In the genomic region with DNA sequence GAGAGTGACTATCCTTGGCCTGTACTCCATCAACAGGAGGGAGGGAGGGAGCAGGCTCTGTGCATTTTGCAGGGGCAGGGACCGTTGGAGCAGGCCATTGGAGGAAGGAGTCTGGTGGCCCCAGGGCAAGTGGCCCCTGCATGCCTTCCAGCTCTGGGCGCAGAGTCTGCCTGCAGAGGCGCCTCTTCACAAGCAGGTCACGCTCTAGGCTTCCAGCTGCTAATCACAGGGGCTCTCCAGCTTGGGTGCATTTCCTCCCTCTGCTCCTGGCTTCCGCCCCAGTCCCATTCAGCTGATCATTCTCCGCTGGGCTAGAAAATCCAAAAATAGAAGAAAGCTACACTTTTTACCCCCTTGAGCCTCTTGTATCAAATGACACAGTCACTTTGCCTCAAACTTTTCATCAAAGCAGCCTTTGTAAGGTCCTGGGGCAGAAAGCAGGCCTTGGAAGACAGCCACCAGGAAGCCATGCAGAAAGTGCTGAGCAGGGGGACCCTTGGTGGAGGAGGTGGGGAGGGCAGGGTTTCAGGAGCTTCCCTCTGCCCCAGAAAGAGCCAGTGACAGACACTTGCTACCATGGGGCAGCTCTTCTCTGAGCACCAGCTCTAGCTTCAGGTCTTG, we compare ENCODE assay signal across 8 cellular contexts. TPM values are rescaled to one million over a fixed set of nuclear protein-coding genes. Genes with fewer than 3 reads are reported as not detected.
A peak's percentile ranks its signal among the peaks of the same experiment; 100 is the strongest.
DNase-seq lines count a peak whose midpoint lies in the region; ATAC-seq, FAIRE-seq and TF ChIP-seq lines count a peak whose summit lies in the region.

No MANE protein-coding gene starts in this region.

- CTCF ChIA-PET in CD4-positive, alpha-beta T cell (lab: Charles Lee) = no interaction called here
- CTCF ChIA-PET in GM12878 (lab: Yijun Ruan, JAX) = interaction anchor here (0.9 to 3.4 kb wide), 22 partner anchors 13 to 428 kb away, joined by 3 to 19 read pairs (median 4); no protein-coding TSS in a partner anchor
- CTCF ChIA-PET in CD8-positive, alpha-beta T cell (lab: Charles Lee) = interaction anchor here (1.0 to 2.1 kb wide), 3 partner anchors 54 to 159 kb away, joined by 3 to 5 read pairs (median 3); no protein-coding TSS in a partner anchor

- H3K27me3 Mint-ChIP-seq in CD4-positive, alpha-beta T cell = no peaks in the 10 kb centered on the region
- H3K27me3 Mint-ChIP-seq in memory B cell = no peaks in the 10 kb centered on the region
- no peaks in the 10 kb centered on the region for H3K27me3 Mint-ChIP-seq in CD8-positive, alpha-beta T cell (ENCODE audit: low read depth)

- intact Hi-C loops in CD4-positive, alpha-beta T cell (cut with DNase I, micrococcal nuclease) = no loop called here
- intact Hi-C loops in GM12878 (cut with micrococcal nuclease; ENCODE audit: unreplicated experiment) = no loop called here
- intact Hi-C loops in CD8-positive, alpha-beta T cell (cut with DNase I, micrococcal nuclease) = no loop called here

- no peaks in the 10 kb centered on the region for H4K20me1 ChIP-seq in GM12878 (ENCODE audit: control insufficient read depth, insufficient read depth)

- no peaks in the 10 kb centered on the region for H3K27me3 ChIP-seq in CD4-positive, alpha-beta T cell (ENCODE audit: control insufficient read depth, insufficient read depth, low read length)
- no peaks in the 10 kb centered on the region for H3K27me3 ChIP-seq in GM12878 (replicated peaks in 1 of 2; ENCODE audit: control insufficient read depth in 2 of 2, insufficient read depth in 2 of 2, low read length in 1 of 2)
- no peaks in the 10 kb centered on the region for H3K27me3 ChIP-seq in CD8-positive, alpha-beta T cell (ENCODE audit: insufficient read depth, low read length)

- no peak for TF ChIP-seq EP300 in GM12878 (IDR thresholded peaks at IDR 0.05; ENCODE audit: borderline replicate concordance in 1 of 2, control insufficient read depth in 1 of 2, low read depth in 2 of 2, low read length in 2 of 2)

- BruUV-seq in GM12878 (replicated peaks; lab: Mats Ljungman, UMichigan) = no TSS peak

- SMC1A ChIA-PET in GM12878 (lab: Charles Lee; ENCODE audit: uncharacterized antibody, unreplicated experiment) = interaction anchor here (0.7 to 12.4 kb wide), 20 partner anchors 10 to 159 kb away, joined by 3 to 89 read pairs (median 4); no protein-coding TSS in a partner anchor

- TF ChIP-seq CTCF in CD4-positive, alpha-beta T cell (IDR thresholded peaks at IDR 0.05) = no peak
- TF ChIP-seq CTCF in GM12878 (IDR thresholded peaks at IDR 0.05 in 2 of 3, conservative IDR thresholded peaks at IDR 0.05 in 1 of 3; ENCODE audit: control insufficient read depth in 2 of 3, extremely low read depth in 1 of 3, insufficient read depth in 1 of 3, low read depth in 3 of 3, low read length in 3 of 3) = peak; percentile 1 to 46 (median 28); a peak in 4 of 6 replicates
- TF ChIP-seq CTCF in CD8-positive, alpha-beta T cell (IDR thresholded peaks at IDR 0.05) = no peak

- no peak overlapping the region for H3K9ac ChIP-seq in GM12878 (ENCODE audit: control insufficient read depth, insufficient read depth, low read length)

- WGBS in GM12878 (ENCODE audit: insufficient coverage, insufficient replicate concordance, low lambda C conversion rate, missing lambda C conversion rate) = 44% methylated on average over 6 of the region's 6 CpGs

- peaks cover 30% of the 10 kb centered on the region for H3K4me1 ChIP-seq in GM12878 (ENCODE audit: control insufficient read depth, insufficient read depth, low read length)
- no peaks in the 10 kb centered on the region for H3K4me1 ChIP-seq in CD8-positive, alpha-beta T cell (ENCODE audit: insufficient read depth, low read length)

- DNase-seq in CD4-positive, alpha-beta T cell = no peak
- DNase-seq in GM12878 (ENCODE audit: low read depth, low spot score) (no peak), memory B cell (ENCODE audit: low spot score in 2 of 2) (no peak), NCI-H146 (lab: John Stamatoyannopoulos, UW) (no peak)
- DNase-seq in CD8-positive, alpha-beta T cell = no peak
- DNase-seq in activated naive CD4-positive, alpha-beta T cell treated with anti-CD3 and anti-CD28 coated beads, Interleukin-2, amount 50 U/mL, for 16 hours = no peak

- no peak overlapping the region for H3K4me3 ChIP-seq in GM12878
- no peak overlapping the region for H3K4me3 ChIP-seq in CD8-positive, alpha-beta T cell (ENCODE audit: low read depth, low read length)

- TF ChIP-seq RAD21 in GM12878 (IDR thresholded peaks at IDR 0.05; ENCODE audit: insufficient read depth, low read depth, low read length) = peak; percentile 65

- in situ Hi-C loops in GM12878 (cut with MboI) = no loop called here

- no peaks in the 10 kb centered on the region for H3K36me3 Mint-ChIP-seq in CD4-positive, alpha-beta T cell (ENCODE audit: low read depth)
- no peaks in the 10 kb centered on the region for H3K36me3 Mint-ChIP-seq in memory B cell
- H3K36me3 Mint-ChIP-seq in CD8-positive, alpha-beta T cell = no peaks in the 10 kb centered on the region

- H3K9me3 ChIP-seq in CD4-positive, alpha-beta T cell (ENCODE audit: control insufficient read depth, low read length) = no peaks in the 10 kb centered on the region
- no peaks in the 10 kb centered on the region for H3K9me3 ChIP-seq in GM12878 (replicated peaks; ENCODE audit: control insufficient read depth, insufficient read depth, low read length)
- H3K9me3 ChIP-seq in CD8-positive, alpha-beta T cell (ENCODE audit: low read length) = no peaks in the 10 kb centered on the region

- peak overlapping the region; percentile 18; the same call in 1 of the 2 replicates for H3K4me2 ChIP-seq in GM12878 (ENCODE audit: control insufficient read depth, insufficient read depth)

- H2AFZ ChIP-seq in GM12878 (ENCODE audit: control insufficient read depth, low read depth, low read length) = peak overlapping the region; percentile 47

- no peaks in the 10 kb centered on the region for H3K36me3 ChIP-seq in GM12878 (ENCODE audit: control insufficient read depth in 2 of 2, insufficient read depth in 2 of 2, low read length in 1 of 2)
- H3K36me3 ChIP-seq in CD8-positive, alpha-beta T cell (ENCODE audit: insufficient read depth, low read length) = no peaks in the 10 kb centered on the region

- H3K9me3 Mint-ChIP-seq in CD4-positive, alpha-beta T cell = no peaks in the 10 kb centered on the region
- H3K9me3 Mint-ChIP-seq in memory B cell = no peaks in the 10 kb centered on the region
- H3K9me3 Mint-ChIP-seq in CD8-positive, alpha-beta T cell = no peaks in the 10 kb centered on the region

- no peaks in the 10 kb centered on the region for H3K4me1 Mint-ChIP-seq in CD4-positive, alpha-beta T cell (ENCODE audit: low read depth)
- peaks cover 5% of the 10 kb centered on the region for H3K4me1 Mint-ChIP-seq in memory B cell
- H3K4me1 Mint-ChIP-seq in CD8-positive, alpha-beta T cell (ENCODE audit: low read depth) = no peaks in the 10 kb centered on the region

- no peak overlapping the region for H3K27ac ChIP-seq in CD4-positive, alpha-beta T cell (ENCODE audit: low read depth, low read length)
- H3K27ac ChIP-seq in GM12878 (ENCODE audit: control insufficient read depth, insufficient read depth) = 0 out of 2 replicates have a peak overlapping the region, but pooled peaks have one; percentile 12
- H3K27ac ChIP-seq in CD8-positive, alpha-beta T cell (ENCODE audit: low read depth, low read length) = no peak overlapping the region

- no peaks in the 10 kb centered on the region for H3K79me2 ChIP-seq in GM12878 (ENCODE audit: control insufficient read depth, insufficient read depth, low read length)

- H3K27ac Mint-ChIP-seq in CD4-positive, alpha-beta T cell = no peak overlapping the region
- no peak overlapping the region for H3K27ac Mint-ChIP-seq in memory B cell
- H3K27ac Mint-ChIP-seq in CD8-positive, alpha-beta T cell = no peak overlapping the region

- ATAC-seq in CD4-positive, alpha-beta T cell (ENCODE audit: poor library complexity) = peak; percentile 37
- peak; percentile 53 for ATAC-seq in GM21786 (IDR thresholded peaks at IDR 0.05; ENCODE audit: unreplicated experiment)
- peak; percentile 34 for ATAC-seq in GM12878
- peak; percentile 79 for ATAC-seq in memory B cell (ENCODE audit: low read depth)
- no peak for ATAC-seq in CD8-positive, alpha-beta T cell
- no peak for ATAC-seq in GM18517 (IDR thresholded peaks at IDR 0.05; ENCODE audit: unreplicated experiment)

- RAD21 ChIA-PET in GM12878 (lab: Charles Lee; ENCODE audit: unreplicated experiment) = interaction anchor here (1.1 to 3.0 kb wide), 13 partner anchors 9 to 160 kb away, joined by 3 to 31 read pairs (median 8); no protein-coding TSS in a partner anchor

- TF ChIP-seq POLR2A in GM12878 (IDR thresholded peaks at IDR 0.05; ENCODE audit: low read depth, low read length) = no peak

- POLR2A ChIA-PET in CD4-positive, alpha-beta T cell (lab: Charles Lee) = interaction anchor here (1.1 kb wide), 1 partner anchor 66 kb away, joined by 3 read pairs; no protein-coding TSS in a partner anchor
- POLR2A ChIA-PET in GM12878 (lab: Charles Lee) = interaction anchor here (0.9 to 1.9 kb wide), 5 partner anchors 48 to 81 kb away, joined by 3 to 7 read pairs (median 4); no protein-coding TSS in a partner anchor
- POLR2A ChIA-PET in CD8-positive, alpha-beta T cell (lab: Charles Lee) = no interaction called here

- no peak overlapping the region for H3K4me3 Mint-ChIP-seq in CD4-positive, alpha-beta T cell
- no peak overlapping the region for H3K4me3 Mint-ChIP-seq in memory B cell
- H3K4me3 Mint-ChIP-seq in CD8-positive, alpha-beta T cell = no peak overlapping the region

- no peak for FAIRE-seq in GM12878 (lab: Jason Lieb, UNC)

RNA-seq across cellular contexts. Expression of a gene that starts 11.3 kb away (rescaled TPM):
- not detected for total RNA-seq in CD4-positive, alpha-beta T cell
- not detected in 2 replicates for total RNA-seq in GM12878 (2013; cell fraction: nucleolus; rRNA removed)
- total RNA-seq in GM12878 (2014; rRNA removed) (not detected in 2 replicates), GM12878 (2014; rRNA removed; fragmentation: Illumina TruSeq; extraction: Trizol) (not detected in 2 replicates), GM12878 (2021) (not detected in 2 replicates)
- polyA plus RNA-seq in GM12878 (2011; ENCODE audit: low read depth) = not detected
- polyA plus RNA-seq in GM12878 (2011; rRNA removed) (not detected in 2 replicates), GM12878 (2014; fragmentation: Illumina TruSeq; extraction: Trizol) (not detected in 2 replicates), GM12878 (2014; fragmentation: Nextera tagmentation; extraction: Ambion mirVana) (not detected), GM12878 (2014; rRNA removed) (not detected in 2 replicates), GM12878 (2016; fragmentation: Nextera tagmentation; extraction: Ambion mirVana) (not detected)
- not detected in 2 replicates for polyA plus RNA-seq in GM12878 (2011; cell fraction: cytosol; rRNA removed)
- not detected in 2 replicates for polyA plus RNA-seq in GM12878 (2011; cell fraction: nucleus; rRNA removed)
- not detected in 2 replicates for polyA plus RNA-seq in GM12878 (2012)
- polyA minus RNA-seq in GM12878 (2011; rRNA and poly(A)+ RNA removed) = not detected in 2 replicates
- polyA minus RNA-seq in GM12878 (2011; cell fraction: cytosol; rRNA and poly(A)+ RNA removed) = not detected in 2 replicates
- not detected in 2 replicates for polyA minus RNA-seq in GM12878 (2011; cell fraction: nucleus; rRNA and poly(A)+ RNA removed)
- not detected for total RNA-seq in CD8-positive, alpha-beta T cell

RNA-seq across cellular contexts. Expression of a gene that starts 51.7 kb away (rescaled TPM):
- total RNA-seq in CD4-positive, alpha-beta T cell = 10 to 100 TPM; 15.1 to 16.5 TPM
- total RNA-seq in GM12878 (2013; cell fraction: nucleolus; rRNA removed) = 132 and 135 TPM in 2 replicates
- 23.6 and 26.9 TPM in 2 replicates for total RNA-seq in GM12878 (2014; rRNA removed)
- 30.9 and 32.2 TPM in 2 replicates for total RNA-seq in GM12878 (2014; rRNA removed; fragmentation: Illumina TruSeq; extraction: Trizol)
- total RNA-seq in GM12878 (2021) = 25.6 and 28.3 TPM in 2 replicates
- 26.9 TPM for polyA plus RNA-seq in GM12878 (2011; ENCODE audit: low read depth)
- polyA plus RNA-seq in GM12878 (2011; rRNA removed) = 79.6 and 87.5 TPM in 2 replicates
- 38.2 and 51.3 TPM in 2 replicates for polyA plus RNA-seq in GM12878 (2011; cell fraction: cytosol; rRNA removed)
- 113 and 146 TPM in 2 replicates for polyA plus RNA-seq in GM12878 (2011; cell fraction: nucleus; rRNA removed)
- polyA plus RNA-seq in GM12878 (2012) = 48.1 and 55.1 TPM in 2 replicates
- 39.3 and 43.3 TPM in 2 replicates for polyA plus RNA-seq in GM12878 (2014; fragmentation: Illumina TruSeq; extraction: Trizol)
- polyA plus RNA-seq in GM12878 (2014; fragmentation: Nextera tagmentation; extraction: Ambion mirVana) = 10 to 100 TPM; 11.7 to 12.2 TPM
- polyA plus RNA-seq in GM12878 (2014; rRNA removed) = 24.0 and 25.7 TPM in 2 replicates
- polyA plus RNA-seq in GM12878 (2016; fragmentation: Nextera tagmentation; extraction: Ambion mirVana) = 1 to 10 TPM; 4.6 to 6.0 TPM
- polyA minus RNA-seq in GM12878 (2011; rRNA and poly(A)+ RNA removed) = 45.8 and 52.7 TPM in 2 replicates
- 14.4 and 17.3 TPM in 2 replicates for polyA minus RNA-seq in GM12878 (2011; cell fraction: cytosol; rRNA and poly(A)+ RNA removed)
- 60.0 and 84.1 TPM in 2 replicates for polyA minus RNA-seq in GM12878 (2011; cell fraction: nucleus; rRNA and poly(A)+ RNA removed)
- 10 to 100 TPM; 22.6 to 27.3 TPM for total RNA-seq in CD8-positive, alpha-beta T cell

RNA-seq across cellular contexts. Expression of a gene that starts 51.7 kb away (rescaled TPM):
- total RNA-seq in CD4-positive, alpha-beta T cell = 1 to 10 TPM; 6.0 to 7.1 TPM
- 14.5 and 16.0 TPM in 2 replicates for total RNA-seq in GM12878 (2013; cell fraction: nucleolus; rRNA removed)
- total RNA-seq in GM12878 (2014; rRNA removed) (7.5 and 8.8 TPM in 2 replicates), GM12878 (2014; rRNA removed; fragmentation: Illumina TruSeq; extraction: Trizol) (7.9 and 8.3 TPM in 2 replicates), GM12878 (2021) (6.8 and 8.9 TPM in 2 replicates)
- polyA plus RNA-seq in GM12878 (2011; ENCODE audit: low read depth) = 5.3 TPM
- polyA plus RNA-seq in GM12878 (2011; rRNA removed) (8.2 and 9.4 TPM in 2 replicates), GM12878 (2014; fragmentation: Illumina TruSeq; extraction: Trizol) (8.6 and 9.0 TPM in 2 replicates), GM12878 (2014; fragmentation: Nextera tagmentation; extraction: Ambion mirVana) (1 to 10 TPM; 2.7 to 3.9 TPM), GM12878 (2014; rRNA removed) (5.9 and 6.4 TPM in 2 replicates), GM12878 (2016; fragmentation: Nextera tagmentation; extraction: Ambion mirVana) (1 to 10 TPM; 5.4 to 6.7 TPM)
- polyA plus RNA-seq in GM12878 (2011; cell fraction: cytosol; rRNA removed) = 8.1 and 8.3 TPM in 2 replicates
- 9.7 and 10.9 TPM in 2 replicates for polyA plus RNA-seq in GM12878 (2011; cell fraction: nucleus; rRNA removed)
- polyA plus RNA-seq in GM12878 (2012) = 7.6 and 9.1 TPM in 2 replicates
- polyA minus RNA-seq in GM12878 (2011; rRNA and poly(A)+ RNA removed) = 8.4 and 9.1 TPM in 2 replicates
- 4.2 and 6.7 TPM in 2 replicates for polyA minus RNA-seq in GM12878 (2011; cell fraction: cytosol; rRNA and poly(A)+ RNA removed)
- polyA minus RNA-seq in GM12878 (2011; cell fraction: nucleus; rRNA and poly(A)+ RNA removed) = 6.5 and 9.8 TPM in 2 replicates
- 1 to 10 TPM; 3.6 TPM for total RNA-seq in CD8-positive, alpha-beta T cell

Comparison
In these comparisons a context has a peak if more than half of its experiments do, and no peak if none do; other contexts are left out.
1. ATAC-seq: peak in CD4-positive, alpha-beta T cell (single experiment), GM21786 (single experiment), GM12878 (single experiment) and memory B cell (single experiment); none in CD8-positive, alpha-beta T cell (single experiment) and GM18517 (single experiment).
2. CTCF ChIP-seq: peak in GM12878 (3 of 3); none in CD4-positive, alpha-beta T cell (single experiment) and CD8-positive, alpha-beta T cell (single experiment).